In genomic region chr14:65333926-65334687, GRCh38 we compare ENCODE assay signal across 8 cellular contexts.
DNase-seq lines count a peak whose midpoint lies in the region; ATAC-seq and TF ChIP-seq lines count a peak whose summit lies in the region.

No MANE protein-coding gene starts in this region.

- peak overlapping the region; percentile 50 for H3K4me3 Mint-ChIP-seq in nephron progenitor cell

- H3K9me3 Mint-ChIP-seq in nephron progenitor cell: no peaks in the 10 kb centered on the region

- H3K27ac Mint-ChIP-seq in nephron progenitor cell: peak overlapping the region; percentile 3

- TF ChIP-seq CTCF in nephron progenitor cell (IDR thresholded peaks at IDR 0.05): no peak

- peaks cover 17% of the 10 kb centered on the region for H3K4me1 Mint-ChIP-seq in nephron progenitor cell

- no peaks in the 10 kb centered on the region for H3K36me3 Mint-ChIP-seq in nephron progenitor cell (ENCODE audit: low read depth)

- ATAC-seq in HG02852 (IDR thresholded peaks at IDR 0.05; ENCODE audit: unreplicated experiment) (no peak), HG02610 (IDR thresholded peaks at IDR 0.05; ENCODE audit: unreplicated experiment) (no peak)

- H3K27me3 Mint-ChIP-seq in nephron progenitor cell (ENCODE audit: low read depth, poor library complexity): peaks cover 23% of the 10 kb centered on the region

- no peaks in the 10 kb centered on the region for H3K36me3 ChIP-seq in KOPT-K1 (ENCODE audit: insufficient read depth, low read length)

- H3K9me3 ChIP-seq in KOPT-K1 (ENCODE audit: insufficient read depth, low read length, poor library complexity, severe bottlenecking): no peaks in the 10 kb centered on the region

- H3K27ac ChIP-seq in KOPT-K1 (ENCODE audit: low read depth, low read length, poor library complexity, severe bottlenecking): peak overlapping the region; percentile 53

- DNase-seq in AG20443 (ENCODE audit: low spot score) (peak; percentile 78), epidermal melanocyte (ENCODE audit: insufficient read length, low spot score) (peak; percentile 40), nephron progenitor cell (peak; percentile 12), NCI-H2196 treated with DMSO at 0.1 percent for 48 hours (lab: John Stamatoyannopoulos, UW; ENCODE audit: unreplicated experiment) (no peak)
- no peak for DNase-seq in activated CD8-positive, alpha-beta memory T cell treated with anti-CD3 and anti-CD28 coated beads for 24 hours

Comparison
In these comparisons a context has a peak if more than half of its experiments do, and no peak if none do; other contexts are left out.
1. DNase-seq: peak in AG20443 (single experiment), epidermal melanocyte (single experiment) and nephron progenitor cell (single experiment); none in activated CD8-positive, alpha-beta memory T cell treated with anti-CD3 and anti-CD28 coated beads for 24 hours (single experiment) and NCI-H2196 treated with DMSO at 0.1 percent for 48 hours (single experiment).